24 cellular contexts compared by ENCODE assay signal in genomic region chr14:102854397-102854703, GRCh38.
"Had no signal": no experiment of that assay in that cellular context is flagged by ENCODE, and none has a peak within 500 bp of the region (broad histone marks: within the 10 kb centered on the region; RNA-seq: fewer than 3 reads in every experiment).

No MANE protein-coding gene starts in this region.

- H3K27me3 ChIP-seq: esophagus muscularis mucosa, foreskin keratinocyte, heart left ventricle, spleen, testis, transverse colon had no signal

- H3K4me3 ChIP-seq: esophagus muscularis mucosa, heart left ventricle, spleen, testis, transverse colon had no signal

- H3K27ac ChIP-seq: esophagus muscularis mucosa, foreskin keratinocyte, spleen, testis, transverse colon had no signal

- H3K4me1 ChIP-seq: foreskin keratinocyte had no signal

- ATAC-seq: foreskin keratinocyte, heart left ventricle, left colon, right cardiac atrium had no signal

- H3K27me3 Mint-ChIP-seq: activated naive CD8-positive, alpha-beta T cell; central memory CD8-positive, alpha-beta T cell; dendritic cell treated with granulocyte-macrophage colony-stimulating factor and Interleukin-4, amounts not matched to agents 40 ng/mL and 50 ng/mL, for 4 days had no signal

- H3K27ac Mint-ChIP-seq: activated naive CD8-positive, alpha-beta T cell; nephron had no signal

- H3K9me3 ChIP-seq: esophagus muscularis mucosa, heart left ventricle, spleen, testis, transverse colon had no signal

- DNase-seq: activated CD4-positive, alpha-beta T cell treated with anti-CD3 and anti-CD28 coated beads, Interleukin-2, amount 50 U/mL, for 4 hours; activated effector memory CD4-positive, alpha-beta T cell treated with Interleukin-2 at 50 U/mL for 16 hours; activated naive CD4-positive, alpha-beta T cell treated with Interleukin-2 at 50 U/mL for 16 hours; anterior cingulate cortex; effector CD4-positive, alpha-beta T cell; heart left ventricle; hypothalamus; immature natural killer cell; kidney; left colon; mammary epithelial cell; posterior cingulate gyrus; right cardiac atrium; spleen; stimulated activated naive CD4-positive, alpha-beta T cell; testis; transverse colon had no signal

- H3K9me3 Mint-ChIP-seq: central memory CD8-positive, alpha-beta T cell; dendritic cell treated with granulocyte-macrophage colony-stimulating factor and Interleukin-4, amounts not matched to agents 40 ng/mL and 50 ng/mL, for 4 days; immature natural killer cell had no signal

- H3K36me3 ChIP-seq: esophagus muscularis mucosa, heart left ventricle, transverse colon had no signal

- FAIRE-seq: bronchial epithelial cell, kidney had no signal

- H3K4me3 Mint-ChIP-seq: activated naive CD8-positive, alpha-beta T cell; central memory CD8-positive, alpha-beta T cell; dendritic cell treated with granulocyte-macrophage colony-stimulating factor and Interleukin-4, amounts not matched to agents 40 ng/mL and 50 ng/mL, for 4 days; immature natural killer cell; nephron had no signal
